Comparison of ENCODE assay signal across 1 cellular context in the genomic region with DNA sequence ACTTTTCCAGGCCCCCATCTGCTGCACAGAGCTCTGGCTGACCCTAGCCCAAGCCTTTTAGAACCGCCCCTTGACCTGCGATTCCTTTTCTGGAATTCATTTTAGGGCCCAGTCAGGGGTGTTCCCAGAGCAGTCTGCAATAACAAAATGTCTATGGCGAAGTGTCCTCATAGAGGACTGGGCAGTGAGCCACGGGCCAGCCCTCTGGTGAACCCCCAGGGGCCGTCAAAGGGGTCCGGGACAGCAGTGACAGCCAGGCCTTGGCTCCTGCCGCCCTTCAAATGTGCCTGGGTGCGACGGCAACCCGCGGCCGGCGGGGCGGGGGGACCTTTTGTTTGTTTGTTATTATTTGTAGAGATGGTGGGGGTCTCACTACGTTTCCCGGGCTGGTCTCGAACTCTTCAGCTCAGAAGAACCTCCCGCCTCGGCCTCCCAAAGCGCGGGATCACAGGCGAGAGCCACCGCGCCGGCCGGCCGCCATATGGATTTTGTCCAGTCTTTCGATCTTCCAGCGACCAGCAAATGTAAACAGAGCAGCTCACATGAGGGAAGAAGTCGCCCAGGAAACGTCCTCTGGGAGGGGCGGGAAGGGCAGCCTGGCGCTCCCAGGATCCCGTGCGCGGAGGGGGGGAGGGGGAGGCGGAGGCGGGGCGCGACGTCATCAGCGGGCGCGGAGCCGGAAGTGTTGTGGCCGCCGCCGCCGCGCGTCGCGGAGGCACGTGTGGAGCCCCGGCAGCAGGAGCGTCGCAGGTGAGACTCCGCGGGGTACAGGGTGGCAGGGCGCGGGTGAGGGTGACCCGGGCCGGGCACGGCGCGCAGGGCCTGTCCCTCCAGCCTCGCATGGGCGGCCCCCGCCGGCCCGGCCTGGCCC.
TF ChIP-seq lines count a peak whose summit lies in the region.

TRMT61A (plus strand) TSS at position 685 of the 871 bp plus-strand sequence. CDS start 783 bp downstream, outside the sequence.

TF ChIP-seq in HepG2, 621 proteins besides CTCF, POLR2A, EP300 and RAD21 (continued from another document and continues in another):
- TF ChIP-seq ZBTB49 (CRISPR knock-in tag; IDR thresholded peaks at IDR 0.05; ENCODE audit: borderline replicate concordance) = no peak
- TF ChIP-seq ELF3 (CRISPR knock-in tag; IDR thresholded peaks at IDR 0.05) = peak; percentile 72
- TF ChIP-seq SNAPC4 (CRISPR knock-in tag; IDR thresholded peaks at IDR 0.05) = no peak
- TF ChIP-seq HHEX (CRISPR knock-in tag; IDR thresholded peaks at IDR 0.05) = no peak
- no peak for TF ChIP-seq SALL2 (CRISPR knock-in tag; IDR thresholded peaks at IDR 0.05)
- TF ChIP-seq EEA1 (CRISPR knock-in tag; IDR thresholded peaks at IDR 0.05; ENCODE audit: borderline replicate concordance) = no peak
- no peak for TF ChIP-seq KLF16 (CRISPR knock-in tag; IDR thresholded peaks at IDR 0.05)
- TF ChIP-seq UBTF (CRISPR knock-in tag; IDR thresholded peaks at IDR 0.05) = no peak
- TF ChIP-seq REPIN1 (CRISPR knock-in tag; IDR thresholded peaks at IDR 0.05; ENCODE audit: borderline replicate concordance, low read depth) = peak; percentile 62; the same call in 1 of the 2 replicates
- TF ChIP-seq, protein P1, sequence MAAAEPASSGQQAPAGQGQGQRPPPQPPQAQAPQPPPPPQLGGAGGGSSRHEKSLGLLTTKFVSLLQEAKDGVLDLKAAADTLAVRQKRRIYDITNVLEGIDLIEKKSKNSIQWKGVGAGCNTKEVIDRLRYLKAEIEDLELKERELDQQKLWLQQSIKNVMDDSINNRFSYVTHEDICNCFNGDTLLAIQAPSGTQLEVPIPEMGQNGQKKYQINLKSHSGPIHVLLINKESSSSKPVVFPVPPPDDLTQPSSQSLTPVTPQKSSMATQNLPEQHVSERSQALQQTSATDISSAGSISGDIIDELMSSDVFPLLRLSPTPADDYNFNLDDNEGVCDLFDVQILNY (CRISPR knock-in tag; conservative IDR thresholded peaks at IDR 0.05) = no peak
- TF ChIP-seq ZNF556 (CRISPR knock-in tag; IDR thresholded peaks at IDR 0.05; ENCODE audit: borderline replicate concordance) = no peak
- TF ChIP-seq ZNF30 (CRISPR knock-in tag; IDR thresholded peaks at IDR 0.05) = no peak
- TF ChIP-seq RNF2 (conservative IDR thresholded peaks at IDR 0.05; ENCODE audit: low read depth) = no peak
- no peak for TF ChIP-seq ZNF761 (CRISPR knock-in tag; conservative IDR thresholded peaks at IDR 0.05)
- TF ChIP-seq ZNF678 (CRISPR knock-in tag; IDR thresholded peaks at IDR 0.05) = no peak; the same call in 1 of the 2 replicates
- TF ChIP-seq PTBP1 (IDR thresholded peaks at IDR 0.05; ENCODE audit: low read depth, low read length, poor library complexity, severe bottlenecking) = no peak
- no peak for TF ChIP-seq KLF12 (CRISPR knock-in tag; IDR thresholded peaks at IDR 0.05; ENCODE audit: borderline replicate concordance)
- peak; percentile 77; the same call in 1 of the 2 replicates for TF ChIP-seq TFDP1 (CRISPR knock-in tag; IDR thresholded peaks at IDR 0.05; ENCODE audit: borderline replicate concordance)
- TF ChIP-seq MBD4 (IDR thresholded peaks at IDR 0.05; ENCODE audit: borderline replicate concordance, low read length) = no peak
- TF ChIP-seq FOXA3 (CRISPR knock-in tag; IDR thresholded peaks at IDR 0.05) = peak; percentile 87
- TF ChIP-seq JUN (CRISPR knock-in tag; IDR thresholded peaks at IDR 0.05) = no peak
- TF ChIP-seq, protein P2, sequence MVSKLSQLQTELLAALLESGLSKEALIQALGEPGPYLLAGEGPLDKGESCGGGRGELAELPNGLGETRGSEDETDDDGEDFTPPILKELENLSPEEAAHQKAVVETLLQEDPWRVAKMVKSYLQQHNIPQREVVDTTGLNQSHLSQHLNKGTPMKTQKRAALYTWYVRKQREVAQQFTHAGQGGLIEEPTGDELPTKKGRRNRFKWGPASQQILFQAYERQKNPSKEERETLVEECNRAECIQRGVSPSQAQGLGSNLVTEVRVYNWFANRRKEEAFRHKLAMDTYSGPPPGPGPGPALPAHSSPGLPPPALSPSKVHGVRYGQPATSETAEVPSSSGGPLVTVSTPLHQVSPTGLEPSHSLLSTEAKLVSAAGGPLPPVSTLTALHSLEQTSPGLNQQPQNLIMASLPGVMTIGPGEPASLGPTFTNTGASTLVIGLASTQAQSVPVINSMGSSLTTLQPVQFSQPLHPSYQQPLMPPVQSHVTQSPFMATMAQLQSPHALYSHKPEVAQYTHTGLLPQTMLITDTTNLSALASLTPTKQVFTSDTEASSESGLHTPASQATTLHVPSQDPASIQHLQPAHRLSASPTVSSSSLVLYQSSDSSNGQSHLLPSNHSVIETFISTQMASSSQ (IDR thresholded peaks at IDR 0.05; ENCODE audit: low read depth) = no peak
- TF ChIP-seq, protein P2 (CRISPR knock-in tag; IDR thresholded peaks at IDR 0.05; ENCODE audit: borderline replicate concordance) = no peak
- TF ChIP-seq ZNF24 (IDR thresholded peaks at IDR 0.05) = no peak
- TF ChIP-seq SRSF1 (optimal IDR thresholded peaks at IDR 0.05; ENCODE audit: low read depth, low read length) = no peak
- no peak for TF ChIP-seq STAT5B (CRISPR knock-in tag; IDR thresholded peaks at IDR 0.05)
- TF ChIP-seq ZNF138 (CRISPR knock-in tag; IDR thresholded peaks at IDR 0.05; ENCODE audit: low read depth) = no peak
- peak; percentile 69; the same call in 1 of the 2 replicates for TF ChIP-seq TFE3 (CRISPR knock-in tag; IDR thresholded peaks at IDR 0.05)
- TF ChIP-seq, protein P3, sequence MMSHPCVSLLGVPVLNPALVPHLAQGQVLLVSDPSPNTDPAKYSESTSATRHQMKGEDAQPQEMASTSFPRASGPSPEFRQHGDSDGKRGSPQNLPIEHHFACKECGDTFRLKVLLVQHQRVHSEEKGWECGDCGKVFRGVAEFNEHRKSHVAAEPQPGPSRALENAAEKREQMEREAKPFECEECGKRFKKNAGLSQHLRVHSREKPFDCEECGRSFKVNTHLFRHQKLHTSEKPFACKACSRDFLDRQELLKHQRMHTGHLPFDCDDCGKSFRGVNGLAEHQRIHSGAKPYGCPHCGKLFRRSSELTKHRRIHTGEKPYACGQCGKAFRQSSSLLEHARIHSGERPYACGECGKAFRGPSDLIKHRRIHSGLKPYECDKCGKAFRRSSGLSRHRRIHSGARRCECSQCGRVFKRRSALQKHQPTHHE (CRISPR knock-in tag; IDR thresholded peaks at IDR 0.05; ENCODE audit: borderline replicate concordance) = no peak
- TF ChIP-seq TP53 (CRISPR knock-in tag; conservative IDR thresholded peaks at IDR 0.05) = no peak
